In the genomic region with DNA sequence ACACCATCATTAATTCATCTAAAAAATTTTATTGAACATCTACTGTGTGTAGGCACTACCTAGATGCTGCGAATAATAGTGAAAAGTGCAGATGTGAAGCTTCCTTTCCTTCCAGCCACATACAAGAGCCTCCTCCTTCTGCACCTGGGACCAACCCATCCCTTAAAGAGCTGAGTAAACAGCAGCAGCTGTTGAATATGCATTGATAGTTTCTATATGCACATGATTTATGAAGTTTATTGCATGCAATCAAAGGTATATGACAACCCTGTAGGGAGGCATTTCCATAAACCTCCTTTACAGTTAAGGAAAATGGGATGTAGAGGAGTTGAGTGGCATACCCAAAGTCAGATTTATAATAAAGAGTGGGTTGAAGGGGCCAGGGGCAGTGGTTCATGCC, we compare ENCODE assay signal across 27 cellular contexts.
"Had no signal": no experiment of that assay in that cellular context is flagged by ENCODE, and none has a peak within 500 bp of the region (broad histone marks: within the 10 kb centered on the region; RNA-seq: fewer than 3 reads in every experiment).

No MANE protein-coding gene starts in this region.

- H3K4me3 ChIP-seq: neural progenitor cell, ovary, psoas muscle, right lobe of liver, sigmoid colon, smooth muscle cell, spleen, stomach, thoracic aorta, thyroid gland, tibial nerve, upper lobe of left lung, vagina had no signal

- ATAC-seq: natural killer cell; psoas muscle; right cardiac atrium; right lobe of liver; stimulated activated naive B cell treated with anti-CD40 and anti-IgM and Interleukin-4, amounts not matched to agents 10 μg/mL and 1 μg/mL and 100 μg/mL, for 72 hours had no signal

- H3K27me3 ChIP-seq: neural progenitor cell, ovary, right lobe of liver, sigmoid colon, thyroid gland, tibial nerve, upper lobe of left lung, vagina had no signal

- H3K27ac ChIP-seq: neural progenitor cell, ovary, parathyroid adenoma, psoas muscle, right lobe of liver, sigmoid colon, spleen, stomach, thoracic aorta, thyroid gland, tibial nerve, upper lobe of left lung, vagina had no signal

- H3K36me3 ChIP-seq: neural progenitor cell, ovary, right lobe of liver, sigmoid colon, spleen, stomach, thoracic aorta, thyroid gland, tibial nerve, upper lobe of left lung, vagina had no signal

- FAIRE-seq: urothelium cell line had no signal

- H3K9me3 ChIP-seq: ovary, psoas muscle, right lobe of liver, sigmoid colon, spleen, stomach, thoracic aorta, thyroid gland, tibial nerve, upper lobe of left lung, vagina had no signal

- H3K4me1 ChIP-seq: neural progenitor cell, parathyroid adenoma, psoas muscle, right lobe of liver, sigmoid colon, spleen, stomach, thyroid gland, tibial nerve, upper lobe of left lung, vagina had no signal

- DNase-seq: natural killer cell; occipital lobe; ovary; posterior cingulate gyrus; psoas muscle; right cardiac atrium; right lobe of liver; sigmoid colon; spleen; stimulated activated CD4-positive, alpha-beta T cell treated with anti-CD3 and anti-CD28 coated beads, Interleukin-12 subunit alpha, Interleukin-12 subunit beta, amount 100 ng/mL, for 4 hours; stimulated activated CD4-positive, alpha-beta T cell treated with anti-CD3 and anti-CD28 coated beads, Interleukin-1b, Interleukin-23, amount 100 ng/mL, for 48 hours; stimulated activated CD4-positive, alpha-beta T cell treated with anti-CD3 and anti-CD28 coated beads, Interleukin-4, amount 100 ng/mL, for 1 hour; stimulated activated CD4-positive, alpha-beta T cell treated with anti-CD3 and anti-CD28 coated beads, Interleukin-4, amount 100 ng/mL, for 4 hours; stimulated activated CD8-positive, alpha-beta memory T cell treated with anti-CD3 and anti-CD28 coated beads, Interleukin-4, amount 100 ng/mL, for 48 hours; stimulated activated naive B cell treated with anti-CD40 and anti-IgM and Interleukin-4, amounts not matched to agents 10 μg/mL and 1 μg/mL and 100 μg/mL, for 72 hours; stimulated activated naive CD4-positive, alpha-beta T cell treated with Interleukin-2 at 50 U/mL for 16 hours; stomach; thyroid gland; trophoblast cell; upper lobe of left lung had no signal
